ENCODE assay signal across 17 cellular contexts in the genomic region with DNA sequence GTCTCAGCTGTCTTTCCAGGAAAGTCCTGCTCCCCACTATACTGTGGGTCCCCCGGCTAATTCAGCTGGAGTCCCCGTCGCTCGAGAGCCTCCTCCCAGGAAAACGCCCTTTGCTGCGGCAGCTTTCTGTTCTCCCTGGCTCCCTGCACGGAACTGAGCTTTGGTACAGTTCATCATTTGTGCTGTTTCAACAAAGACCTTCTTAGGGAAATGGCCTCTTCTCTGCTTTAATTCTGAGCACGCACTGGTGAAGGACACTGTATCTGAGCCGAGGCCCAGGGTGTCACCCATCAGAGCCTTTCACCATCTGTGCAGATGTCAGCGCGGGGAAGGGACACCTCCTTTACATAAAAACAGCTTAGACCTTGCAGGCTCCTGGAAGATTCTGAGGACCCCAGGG. TPM values are rescaled to one million over a fixed set of nuclear protein-coding genes. Genes with fewer than 3 reads are reported as not detected.
A peak's percentile ranks its signal among the peaks of the same experiment; 100 is the strongest.
DNase-seq lines count a peak whose midpoint lies in the region; ATAC-seq and TF ChIP-seq lines count a peak whose summit lies in the region.
"Had no signal": no experiment of that assay in that cellular context is flagged by ENCODE, and none has a peak within 500 bp of the region (broad histone marks: within the 10 kb centered on the region; RNA-seq: fewer than 3 reads in every experiment).

No MANE protein-coding gene starts in this region.

- H3K9me3 ChIP-seq in neural progenitor cell (ENCODE audit: low read depth) = no peaks in the 10 kb centered on the region
- H3K9me3 ChIP-seq in left ventricle myocardium inferior (replicated peaks) = peaks cover 24% of the 10 kb centered on the region

- H3K4me1 ChIP-seq in neural progenitor cell = peaks cover 13% of the 10 kb centered on the region
- no peaks in the 10 kb centered on the region for H3K4me1 ChIP-seq in left ventricle myocardium inferior

- H3K27me3 ChIP-seq in dorsolateral prefrontal cortex (peaks cover 0 to 26% (median 0%) of the 10 kb centered on the region in 45 donors), neural progenitor cell (peaks cover 26% of the 10 kb centered on the region), left ventricle myocardium inferior (ENCODE audit: low read depth) (peaks cover 84% of the 10 kb centered on the region)

- intact Hi-C loops in dorsolateral prefrontal cortex (cut with DNase I) = no loop called here
- intact Hi-C loops in left ventricle myocardium inferior (cut with micrococcal nuclease) = no loop called here

- peak overlapping the region in 50 of 59 donors; percentile 9 to 87 (median 64) for H3K27ac ChIP-seq in dorsolateral prefrontal cortex
- H3K27ac ChIP-seq in neural progenitor cell = no peak overlapping the region
- H3K27ac ChIP-seq in left ventricle myocardium inferior (replicated peaks) = no peak overlapping the region
- H3K27ac ChIP-seq: 22Rv1, GM23248 had no signal

- no peaks in the 10 kb centered on the region for H4K20me1 ChIP-seq in neural progenitor cell (ENCODE audit: low read depth)

- no peak for TF ChIP-seq CTCF in dorsolateral prefrontal cortex (IDR thresholded peaks at IDR 0.05 in 54 of 56, conservative IDR thresholded peaks at IDR 0.05 in 2 of 56; ENCODE audit: low read depth in 1 of 56, partially characterized antibody in 56 of 56)
- TF ChIP-seq CTCF in neural progenitor cell (IDR thresholded peaks at IDR 0.05) = no peak
- no peak for TF ChIP-seq CTCF in left ventricle myocardium inferior (IDR thresholded peaks at IDR 0.05; ENCODE audit: borderline replicate concordance)

- no peaks in the 10 kb centered on the region for H3K36me3 Mint-ChIP-seq in neural progenitor cell

- peak overlapping the region; percentile 42 for H2AFZ ChIP-seq in neural progenitor cell (replicated peaks)
- H2AFZ ChIP-seq: GM23248 had no signal

- peaks cover 11% of the 10 kb centered on the region for H3K4me1 Mint-ChIP-seq in neural progenitor cell

- no peak overlapping the region for H3K9ac ChIP-seq in neural progenitor cell
- H3K9ac ChIP-seq: GM23248 had no signal

- H3K9me3 Mint-ChIP-seq in neural progenitor cell = peaks cover 14% of the 10 kb centered on the region
- H3K9me3 Mint-ChIP-seq: CD4-positive, alpha-beta T cell had no signal

- H3K79me2 ChIP-seq in neural progenitor cell (ENCODE audit: low read depth) = no peaks in the 10 kb centered on the region

- peak overlapping the region; percentile 37 for H3K27ac Mint-ChIP-seq in neural progenitor cell
- H3K27ac Mint-ChIP-seq: CD4-positive, alpha-beta T cell had no signal

- H3K4me3 Mint-ChIP-seq in neural progenitor cell = no peak overlapping the region
- H3K4me3 Mint-ChIP-seq: CD4-positive, alpha-beta T cell had no signal

- no peaks in the 10 kb centered on the region for H3F3A ChIP-seq in neural progenitor cell (ENCODE audit: low read depth)

- H3K4me3 ChIP-seq in dorsolateral prefrontal cortex = peak overlapping the region in 10 of 59 donors; percentile 1 to 32 (median 8)
- H3K4me3 ChIP-seq in neural progenitor cell = no peak overlapping the region
- H3K4me3 ChIP-seq in left ventricle myocardium inferior = no peak overlapping the region
- H3K4me3 ChIP-seq: GM12878, GM23248 had no signal

- ATAC-seq in GM19351 (IDR thresholded peaks at IDR 0.05; ENCODE audit: unreplicated experiment) = no peak
- ATAC-seq: GM12878, HCT116 had no signal

- H3K4me2 ChIP-seq in neural progenitor cell = peak overlapping the region; percentile 15

- DNase-seq in NCI-H82 (lab: John Stamatoyannopoulos, UW) (peak; percentile 43), NCI-H82 treated with DMSO at 0.1 percent for 48 hours (lab: John Stamatoyannopoulos, UW; ENCODE audit: unreplicated experiment) (no peak), dorsolateral prefrontal cortex (peak in 1 of 10 donors; percentile 56), neural progenitor cell (ENCODE audit: low spot score) (no peak), NCI-H1436 treated with DMSO at 0.1 percent for 48 hours (lab: John Stamatoyannopoulos, UW) (no peak), left ventricle myocardium inferior (no peak), NCI-H226 (no peak)
- DNase-seq: AML-193; Calu3; CD4-positive, alpha-beta T cell; DMS 273 treated with DMSO at 0.1 percent for 48 hours; GM23248 had no signal

- peaks cover 20% of the 10 kb centered on the region for H3K27me3 Mint-ChIP-seq in neural progenitor cell (ENCODE audit: insufficient read depth, low read depth)
- H3K27me3 Mint-ChIP-seq: CD4-positive, alpha-beta T cell had no signal

- H3K36me3 ChIP-seq in neural progenitor cell (no peaks in the 10 kb centered on the region), left ventricle myocardium inferior (no peaks in the 10 kb centered on the region)

RNA-seq across cellular contexts. Expression of gene PEX10, which starts 13.5 kb away (rescaled TPM):
- 10 to 100 TPM; 15.4 to 34.4 (median 24.5) TPM for total RNA-seq in dorsolateral prefrontal cortex
- 15.1 and 39.3 TPM in 2 replicates for total RNA-seq in neural progenitor cell (ENCODE audit: low replicate concordance)
- 15.8 TPM for total RNA-seq in left ventricle myocardium inferior

RNA-seq across cellular contexts. Expression of gene RER1, which starts 34.2 kb away (rescaled TPM):
- 100 to 1,000 TPM in 3 of 120 experiments, 10 to 100 TPM in 117; 62.7 to 113 (median 81.7) TPM for total RNA-seq in dorsolateral prefrontal cortex
- total RNA-seq in neural progenitor cell (ENCODE audit: low replicate concordance) = 39.1 and 42.5 TPM in 2 replicates
- 80.5 TPM for total RNA-seq in left ventricle myocardium inferior

RNA-seq across cellular contexts. Expression of gene MORN1, which starts 34.5 kb away (rescaled TPM):
- total RNA-seq in dorsolateral prefrontal cortex (10 to 100 TPM; 14.0 to 39.6 (median 25.8) TPM), neural progenitor cell (ENCODE audit: low replicate concordance) (7.0 and 15.5 TPM in 2 replicates), left ventricle myocardium inferior (4.5 TPM)

RNA-seq across cellular contexts. Expression of gene PLCH2, which starts 50.2 kb away (rescaled TPM):
- total RNA-seq in dorsolateral prefrontal cortex (10 to 100 TPM; 15.5 to 43.3 (median 25.0) TPM), neural progenitor cell (ENCODE audit: low replicate concordance) (0.54 and 2.0 TPM in 2 replicates), left ventricle myocardium inferior (0.16 TPM)
- total RNA-seq: Daoy, GM23248 had no signal

Comparison
In these comparisons a context has a peak if more than half of its experiments do, and no peak if none do; other contexts are left out.
1. H3K27ac ChIP-seq: peak in dorsolateral prefrontal cortex (50 of 59); none in neural progenitor cell (single experiment) and left ventricle myocardium inferior (single experiment).